ENCODE assay signal across 8 cellular contexts in the genomic region with DNA sequence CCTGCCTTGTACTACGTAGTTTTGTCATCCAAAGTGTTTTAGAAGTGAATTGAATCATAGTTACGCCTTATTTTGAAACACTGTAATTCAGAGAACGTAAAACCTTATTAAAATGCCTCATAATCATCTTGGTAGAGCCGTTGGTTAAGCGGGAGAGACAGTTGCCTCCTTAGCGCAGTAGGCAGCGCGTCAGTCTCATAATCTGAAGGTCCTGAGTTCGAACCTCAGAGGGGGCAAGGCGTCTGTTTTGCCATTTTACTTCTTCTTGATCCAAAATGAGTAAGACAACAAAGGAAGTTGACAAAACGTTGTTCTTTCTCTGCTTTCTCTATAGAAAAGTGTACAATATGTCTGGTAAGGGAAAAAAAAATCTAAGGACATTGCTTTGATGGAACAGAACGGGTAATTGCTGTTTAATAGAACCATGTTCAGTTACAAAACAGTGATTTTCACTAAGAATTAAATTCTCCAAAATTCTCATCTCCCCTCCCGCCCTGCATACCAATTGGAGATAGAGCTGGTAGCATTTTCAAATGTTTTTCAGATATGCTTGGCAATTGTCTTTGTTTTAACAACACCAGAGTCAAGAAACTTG. TPM values are rescaled to one million over a fixed set of nuclear protein-coding genes. Genes with fewer than 3 reads are reported as not detected.
A peak's percentile ranks its signal among the peaks of the same experiment; 100 is the strongest.
DNase-seq lines count a peak whose midpoint lies in the region; ATAC-seq and TF ChIP-seq lines count a peak whose summit lies in the region.

No MANE protein-coding gene starts in this region.

- 13 to 15% methylated on average over 13 of the region's 13 CpGs for WGBS in lower leg skin, 2 donors

- H3K27me3 ChIP-seq in dorsolateral prefrontal cortex = no peaks in the 10 kb centered on the region

- ATAC-seq in HG02970 (IDR thresholded peaks at IDR 0.05; ENCODE audit: low FRiP score, unreplicated experiment) = no peak

- no peak for TF ChIP-seq POLR2A in lower leg skin (IDR thresholded peaks at IDR 0.05)

- H3K4me3 ChIP-seq in dorsolateral prefrontal cortex = peak overlapping the region; percentile 52 to 89 (median 76)
- peak overlapping the region; percentile 6 for H3K4me3 ChIP-seq in lower leg skin (ENCODE audit: low read depth, poor library complexity, severe bottlenecking)

- intact Hi-C loops in dorsolateral prefrontal cortex (cut with DNase I) = loop anchor here (5.0 kb wide), 4 partner anchors 47 to 688 kb away; partner anchors contain the start of gene GABBR1 (in 1 of the 2)
- intact Hi-C loops in lower leg skin (cut with DNase I; ENCODE audit: low total_unique reads) = no loop called here

- H3K27ac ChIP-seq in dorsolateral prefrontal cortex = peak overlapping the region in 56 of 59 donors; percentile 33 to 91 (median 78)

- peak in 3 of 56 donors; percentile 7 to 21 (median 10) for TF ChIP-seq CTCF in dorsolateral prefrontal cortex (IDR thresholded peaks at IDR 0.05 in 54 of 56, conservative IDR thresholded peaks at IDR 0.05 in 2 of 56; ENCODE audit: low read depth in 1 of 56, partially characterized antibody in 56 of 56)
- TF ChIP-seq CTCF in lower leg skin (IDR thresholded peaks at IDR 0.05) = no peak

- peak; percentile 33 for DNase-seq in NK-92 treated with Interleukin-12 subunit alpha and Interleukin-12 subunit beta, amount 100 ng/mL, for 24 hours (lab: John Stamatoyannopoulos, UW)
- DNase-seq in NK-92 (lab: John Stamatoyannopoulos, UW; ENCODE audit: unreplicated experiment) (no peak), NCI-H524 treated with DMSO at 0.1 percent for 48 hours (lab: John Stamatoyannopoulos, UW) (peak; percentile 4), dorsolateral prefrontal cortex (peak in 6 of 10 donors; percentile 50 to 69 (median 56)), lower leg skin (ENCODE audit: low spot score in 2 of 2) (peak in 1 of 2 donors; percentile 43)
- peak; percentile 49 for DNase-seq in activated CD4-positive, alpha-beta T cell treated with anti-CD3 and anti-CD28 coated beads, Interleukin-2, amount 50 U/mL, for 1 hour
- peak; percentile 58 to 64 for DNase-seq in stimulated activated CD4-positive, alpha-beta T cell treated with anti-CD3 and anti-CD28 coated beads, Interleukin-4, amount 100 ng/mL, for 48 hours (ENCODE audit: low read depth in 2 of 2)

RNA-seq across cellular contexts. Expression of gene TRIM27, which starts 20.7 kb away (rescaled TPM):
- 10 to 100 TPM; 31.7 to 61.4 (median 42.6) TPM for total RNA-seq in dorsolateral prefrontal cortex
- 10 to 100 TPM; 32.2 to 38.9 (median 35.6) TPM for total RNA-seq in lower leg skin
